Comparison of ENCODE assay signal across 28 cellular contexts in the genomic region with DNA sequence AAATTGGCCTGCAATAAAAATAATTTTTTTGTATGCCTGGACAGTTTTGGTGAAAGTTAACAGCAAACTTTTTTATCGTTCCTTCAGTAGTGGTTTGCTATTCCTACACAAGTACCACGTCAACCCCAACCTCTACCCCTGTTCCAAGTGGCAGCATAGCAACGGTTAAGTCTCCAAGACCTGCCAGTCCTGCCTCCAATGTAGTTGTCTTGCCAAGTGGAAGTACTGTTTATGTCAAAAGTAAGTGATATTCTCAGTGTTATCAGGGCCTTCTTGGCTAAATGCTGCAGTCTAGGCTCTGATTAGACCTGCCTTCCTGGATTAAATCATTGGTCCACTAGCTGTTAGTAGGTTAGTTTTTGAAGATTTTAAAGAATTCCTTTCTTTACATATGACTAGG.
"Had no signal": no experiment of that assay in that cellular context is flagged by ENCODE, and none has a peak within 500 bp of the region (broad histone marks: within the 10 kb centered on the region; RNA-seq: fewer than 3 reads in every experiment).

No MANE protein-coding gene starts in this region.

- H3K27ac ChIP-seq: heart right ventricle, pancreas, prostate gland, uterus had no signal

- H3K9me3 ChIP-seq: heart right ventricle, mucosa of descending colon, pancreas, prostate gland, uterus had no signal

- H3K4me3 ChIP-seq: heart right ventricle, lung, mucosa of descending colon, pancreas, prostate gland, smooth muscle cell, uterus had no signal

- H3K36me3 ChIP-seq: pancreas, uterus had no signal

- DNase-seq: activated CD4-positive, alpha-beta memory T cell treated with anti-CD3 and anti-CD28 coated beads for 36 hours; activated CD4-positive, alpha-beta T cell treated with anti-CD3 and anti-CD28 coated beads for 4 hours; activated CD8-positive, alpha-beta memory T cell treated with anti-CD3 and anti-CD28 coated beads, Interleukin-2, amount 50 U/mL, for 4 hours; activated gamma-delta T cell; activated naive CD8-positive, alpha-beta T cell treated with anti-CD3 and anti-CD28 coated beads, Interleukin-2, amount 50 U/mL, for 24 hours; activated T-cell treated with anti-CD3 and anti-CD28 coated beads, Interleukin-2, amount 50 U/mL, for 24 hours; amygdala; caudate nucleus; endodermal cell; heart right ventricle; kidney glomerular epithelial cell; pancreas; retina; stimulated activated CD4-positive, alpha-beta T cell treated with anti-CD3 and anti-CD28 coated beads, Interleukin-1b, Interleukin-23, amount 100 ng/mL, for 48 hours; stimulated activated CD4-positive, alpha-beta T cell treated with anti-CD3 and anti-CD28 coated beads, Interleukin-4, amount 100 ng/mL, for 4 hours; stimulated activated CD8-positive, alpha-beta memory T cell treated with anti-CD3 and anti-CD28 coated beads, Interleukin-4, amount 100 ng/mL, for 48 hours; stimulated activated naive CD8-positive, alpha-beta T cell treated with anti-CD3 and anti-CD28 coated beads, Interleukin-15, amount 100 ng/mL, for 72 hours; substantia nigra; T-helper 2 cell; uterus had no signal

- H3K27me3 ChIP-seq: heart right ventricle, pancreas, uterus had no signal

- ATAC-seq: activated naive CD8-positive, alpha-beta T cell treated with anti-CD3 and anti-CD28 coated beads, Interleukin-2, amount 50 U/mL, for 24 hours; esophagus mucosa; left lobe of liver; mucosa of descending colon; natural killer cell treated with Interleukin-12 subunit alpha and Interleukin-12 subunit beta and Interleukin-15 and Interleukin-18, amount 100 ng/mL, for 72 hours; stimulated activated memory B cell treated with anti-CD40 and anti-IgM and Interleukin-4, amounts not matched to agents 10 μg/mL and 1 μg/mL and 100 μg/mL, for 72 hours; stimulated activated naive CD8-positive, alpha-beta T cell treated with anti-CD3 and anti-CD28 coated beads, Interleukin-15, amount 100 ng/mL, for 72 hours had no signal

- H3K4me1 ChIP-seq: prostate gland had no signal
